Comparison of ENCODE assay signal across 19 cellular contexts in genomic region chr13:110155072-110155471, GRCh38.
"Had no signal": no experiment of that assay in that cellular context is flagged by ENCODE, and none has a peak within 500 bp of the region (broad histone marks: within the 10 kb centered on the region; RNA-seq: fewer than 3 reads in every experiment).

No MANE protein-coding gene starts in this region.

- H3K27ac ChIP-seq: foreskin keratinocyte, parathyroid adenoma, tibial artery had no signal

- H3K79me2 ChIP-seq: parathyroid adenoma had no signal

- H3K9me3 ChIP-seq: tibial artery had no signal

- H3K4me1 ChIP-seq: parathyroid adenoma, tibial artery had no signal

- H3K9ac ChIP-seq: parathyroid adenoma had no signal

- H3K27ac Mint-ChIP-seq: activated naive CD8-positive, alpha-beta T cell treated with anti-CD3 and anti-CD28 coated beads for 36 hours had no signal

- H2AFZ ChIP-seq: parathyroid adenoma had no signal

- H3K4me1 Mint-ChIP-seq: activated naive CD8-positive, alpha-beta T cell treated with anti-CD3 and anti-CD28 coated beads for 36 hours had no signal

- H3K4me3 Mint-ChIP-seq: activated naive CD8-positive, alpha-beta T cell treated with anti-CD3 and anti-CD28 coated beads for 36 hours had no signal

- DNase-seq: activated CD4-positive, alpha-beta T cell treated with anti-CD3 and anti-CD28 coated beads, Interleukin-2, amount 50 U/mL, for 1 hour; activated CD8-positive, alpha-beta memory T cell treated with anti-CD3 and anti-CD28 coated beads for 24 hours; activated CD8-positive, alpha-beta memory T cell treated with anti-CD3 and anti-CD28 coated beads, Interleukin-2, amount 50 U/mL, for 48 hours; activated naive CD4-positive, alpha-beta T cell; activated naive CD8-positive, alpha-beta T cell treated with anti-CD3 and anti-CD28 coated beads for 36 hours; amniotic stem cell; dermis blood vessel endothelial cell; foreskin keratinocyte; glutamatergic neuron; hypothalamus; left ventricle myocardium superior; stimulated activated CD4-positive, alpha-beta T cell treated with anti-CD3 and anti-CD28 coated beads, Interleukin-12 subunit alpha, Interleukin-12 subunit beta, amount 100 ng/mL, for 4 hours; stimulated activated CD4-positive, alpha-beta T cell treated with anti-CD3 and anti-CD28 coated beads, Interleukin-2, amount 100 ng/mL, for 24 hours; stimulated activated naive CD8-positive, alpha-beta T cell treated with anti-CD3 and anti-CD28 coated beads, Interleukin-15, Interleukin-2, amounts not matched to agents 100 U/mL and 50 U/mL, for 24 hours; substantia nigra; T-helper 1 cell; T-helper 9 cell; tibial artery had no signal

- H3K9me3 Mint-ChIP-seq: activated naive CD8-positive, alpha-beta T cell treated with anti-CD3 and anti-CD28 coated beads for 36 hours had no signal

- H3K27me3 ChIP-seq: foreskin keratinocyte, tibial artery had no signal

- ATAC-seq: foreskin keratinocyte; left ventricle myocardium superior; stimulated activated naive CD8-positive, alpha-beta T cell treated with anti-CD3 and anti-CD28 coated beads, Interleukin-15, Interleukin-2, amounts not matched to agents 100 U/mL and 50 U/mL, for 24 hours had no signal

- H3K36me3 Mint-ChIP-seq: activated naive CD8-positive, alpha-beta T cell treated with anti-CD3 and anti-CD28 coated beads for 36 hours had no signal

- H3K4me3 ChIP-seq: tibial artery had no signal
